In genomic region chr6:18509871-18510643, GRCh38 we compare ENCODE assay signal across 19 cellular contexts.
A peak's percentile ranks its signal among the peaks of the same experiment; 100 is the strongest.
DNase-seq lines count a peak whose midpoint lies in the region; ATAC-seq, FAIRE-seq and TF ChIP-seq lines count a peak whose summit lies in the region.
"Had no signal": no experiment of that assay in that cellular context is flagged by ENCODE, and none has a peak within 500 bp of the region (broad histone marks: within the 10 kb centered on the region; RNA-seq: fewer than 3 reads in every experiment).

No MANE protein-coding gene starts in this region.

- TF ChIP-seq EP300 in H1 (IDR thresholded peaks at IDR 0.05; ENCODE audit: borderline replicate concordance in 1 of 2, low read depth in 2 of 2, low read length in 2 of 2): no peak

- no peak overlapping the region for H3K56ac ChIP-seq in H1 (replicated peaks; ENCODE audit: insufficient read length, low read depth, low read length)

- WGBS in H1 (ENCODE audit: extremely low coverage in 1 of 2, insufficient coverage in 1 of 2, insufficient read length in 1 of 2, insufficient replicate concordance in 2 of 2, low coverage in 1 of 2, low lambda C conversion rate in 2 of 2, missing lambda C conversion rate in 1 of 2), 2 experiments: 96% methylated on average over 3 of the region's 3 CpGs; no CpG with 5 or more reads in 1 of the 2 experiments
- 92% methylated on average over 3 of the region's 3 CpGs for WGBS in smooth muscle cell (ENCODE audit: low lambda C conversion rate)

- H3K9ac ChIP-seq in H1 (replicated peaks in 1 of 4; ENCODE audit: extremely low read depth in 1 of 4, low read depth in 3 of 4, low read length in 3 of 4): no peak overlapping the region
- H3K9ac ChIP-seq in smooth muscle cell (ENCODE audit: low read depth): no peak overlapping the region

- DNase-seq in activated naive CD8-positive, alpha-beta T cell treated with anti-CD3 and anti-CD28 coated beads, Interleukin-2, amount 50 U/mL, for 24 hours: peak; percentile 32
- DNase-seq in activated naive CD8-positive, alpha-beta T cell treated with anti-CD3 and anti-CD28 coated beads for 36 hours: no peak
- peak; percentile 51 for DNase-seq in M059J (ENCODE audit: low read depth)
- no peak for DNase-seq in H1 (ENCODE audit: low read depth in 1 of 2, low spot score in 2 of 2)
- no peak for DNase-seq in H7
- DNase-seq in NCI-H187 treated with DMSO at 0.1 percent for 48 hours (lab: John Stamatoyannopoulos, UW): no peak
- DNase-seq in smooth muscle cell (lab: John Stamatoyannopoulos, UW; ENCODE audit: unreplicated experiment): no peak
- DNase-seq: activated CD8-positive, alpha-beta memory T cell treated with anti-CD3 and anti-CD28 coated beads for 24 hours; brain microvascular endothelial cell; HCEC 1CT; NCI-H1105; NCI-H526; nephron progenitor cell; small intestine; T-cell had no signal

- no peaks in the 10 kb centered on the region for H4K20me1 ChIP-seq in H1 (replicated peaks in 1 of 2; ENCODE audit: control insufficient read depth in 1 of 2, insufficient read depth in 2 of 2, low read length in 2 of 2)
- H4K20me1 ChIP-seq in smooth muscle cell (ENCODE audit: low read depth): no peaks in the 10 kb centered on the region

- no peak overlapping the region for H3K23ac ChIP-seq in H1 (ENCODE audit: insufficient read length)

- H3K79me2 ChIP-seq in H1 (ENCODE audit: control insufficient read depth in 1 of 2, insufficient read depth in 2 of 2, low read length in 2 of 2): no peaks in the 10 kb centered on the region
- no peaks in the 10 kb centered on the region for H3K79me2 ChIP-seq in smooth muscle cell (ENCODE audit: low read depth)

- H3K4me3 ChIP-seq in H1 (ENCODE audit: extremely low read depth in 1 of 4, insufficient read depth in 2 of 4, low read depth in 3 of 4, low read length in 4 of 4) (no peak overlapping the region), H7 (ENCODE audit: insufficient read depth, low read depth, low read length) (no peak overlapping the region), smooth muscle cell (no peak overlapping the region)
- H3K4me3 ChIP-seq: gastroesophageal sphincter, prostate gland had no signal

- no peaks in the 10 kb centered on the region for H3K4me1 ChIP-seq in H1 (replicated peaks in 1 of 4; ENCODE audit: control insufficient read depth in 3 of 4, insufficient read depth in 4 of 4, low read length in 3 of 4)
- peaks cover 8% of the 10 kb centered on the region for H3K4me1 ChIP-seq in smooth muscle cell (ENCODE audit: low read depth)
- H3K4me1 ChIP-seq: gastroesophageal sphincter, prostate gland had no signal

- H3K27me3 ChIP-seq in H1 (replicated peaks in 1 of 4; ENCODE audit: control insufficient read depth in 3 of 4, extremely low read depth in 1 of 4, insufficient read depth in 3 of 4, low read length in 3 of 4): no peaks in the 10 kb centered on the region
- no peaks in the 10 kb centered on the region for H3K27me3 ChIP-seq in H7 (ENCODE audit: control insufficient read depth, insufficient read depth, low read length)
- H3K27me3 ChIP-seq in smooth muscle cell (ENCODE audit: low read depth): no peaks in the 10 kb centered on the region
- H3K27me3 ChIP-seq: brain microvascular endothelial cell, gastroesophageal sphincter had no signal

- CTCF ChIA-PET in H1 (lab: Charles Lee; ENCODE audit: partially characterized antibody): interaction anchor here (0.7 to 15.6 kb wide), 3 partner anchors 16 to 183 kb away, joined by 3 to 268 read pairs (median 3); no protein-coding TSS in a partner anchor

- no peaks in the 10 kb centered on the region for H3K36me3 Mint-ChIP-seq in activated naive CD8-positive, alpha-beta T cell treated with anti-CD3 and anti-CD28 coated beads, Interleukin-2, amount 50 U/mL, for 24 hours (ENCODE audit: low read depth)
- H3K36me3 Mint-ChIP-seq in activated naive CD8-positive, alpha-beta T cell treated with anti-CD3 and anti-CD28 coated beads for 36 hours: no peaks in the 10 kb centered on the region
- H3K36me3 Mint-ChIP-seq in stimulated activated naive CD8-positive, alpha-beta T cell treated with anti-CD3 and anti-CD28 coated beads, Interleukin-15, Interleukin-2, amounts not matched to agents 100 ng/mL and 50 ng/mL, for 24 hours (ENCODE audit: low read depth): no peaks in the 10 kb centered on the region
- H3K36me3 Mint-ChIP-seq: T-cell had no signal

- peaks cover 5% of the 10 kb centered on the region for H3F3A ChIP-seq in smooth muscle cell (ENCODE audit: low read depth)

- H3K36me3 ChIP-seq in H1 (ENCODE audit: control insufficient read depth in 2 of 4, insufficient read depth in 4 of 4, low read length in 3 of 4) (no peaks in the 10 kb centered on the region), H7 (replicated peaks; ENCODE audit: control insufficient read depth, insufficient read depth, low read length) (no peaks in the 10 kb centered on the region), smooth muscle cell (ENCODE audit: low read depth) (no peaks in the 10 kb centered on the region)
- H3K36me3 ChIP-seq: brain microvascular endothelial cell, gastroesophageal sphincter, prostate gland had no signal

- no peak overlapping the region for H2BK120ac ChIP-seq in H1 (replicated peaks; ENCODE audit: low read depth, low read length)

- POLR2A ChIA-PET in H1 (lab: Charles Lee; ENCODE audit: partially characterized antibody): no interaction called here

- no peak for TF ChIP-seq RAD21 in H1 (IDR thresholded peaks at IDR 0.05 in 1 of 2, conservative IDR thresholded peaks at IDR 0.05 in 1 of 2; ENCODE audit: low read depth in 2 of 2, low read length in 2 of 2)

- H3K9me3 ChIP-seq in H1 (ENCODE audit: insufficient read depth in 2 of 2, low read depth in 1 of 2, low read length in 1 of 2) (no peaks in the 10 kb centered on the region), smooth muscle cell (replicated peaks; ENCODE audit: low read depth) (no peaks in the 10 kb centered on the region)
- H3K9me3 ChIP-seq: gastroesophageal sphincter, prostate gland had no signal

- H2BK12ac ChIP-seq in H1 (ENCODE audit: low read depth, low read length): no peak overlapping the region

- H3K4me1 Mint-ChIP-seq in activated naive CD8-positive, alpha-beta T cell treated with anti-CD3 and anti-CD28 coated beads, Interleukin-2, amount 50 U/mL, for 24 hours: peaks cover 39% of the 10 kb centered on the region
- H3K4me1 Mint-ChIP-seq in activated naive CD8-positive, alpha-beta T cell treated with anti-CD3 and anti-CD28 coated beads for 36 hours: peaks cover 13% of the 10 kb centered on the region
- peaks cover 49% of the 10 kb centered on the region for H3K4me1 Mint-ChIP-seq in stimulated activated naive CD8-positive, alpha-beta T cell treated with anti-CD3 and anti-CD28 coated beads, Interleukin-15, Interleukin-2, amounts not matched to agents 100 ng/mL and 50 ng/mL, for 24 hours (ENCODE audit: low read depth)
- H3K4me1 Mint-ChIP-seq: T-cell had no signal

- H2BK15ac ChIP-seq in H1 (ENCODE audit: low read length): no peak overlapping the region

- TF ChIP-seq POLR2A in H1 (IDR thresholded peaks at IDR 0.05; ENCODE audit: control extremely low read depth in 1 of 2, low read depth in 2 of 2, low read length in 2 of 2): no peak

- H3K14ac ChIP-seq in H1 (ENCODE audit: insufficient read length): no peak overlapping the region

- 0 out of 2 replicates have a peak overlapping the region, but pooled peaks have one; percentile 11 for H2AFZ ChIP-seq in H1 (ENCODE audit: low read length)
- H2AFZ ChIP-seq in smooth muscle cell (ENCODE audit: low read depth): no peak overlapping the region

- no peaks in the 10 kb centered on the region for H3K9me3 Mint-ChIP-seq in activated naive CD8-positive, alpha-beta T cell treated with anti-CD3 and anti-CD28 coated beads, Interleukin-2, amount 50 U/mL, for 24 hours
- H3K9me3 Mint-ChIP-seq in activated naive CD8-positive, alpha-beta T cell treated with anti-CD3 and anti-CD28 coated beads for 36 hours: no peaks in the 10 kb centered on the region
- no peaks in the 10 kb centered on the region for H3K9me3 Mint-ChIP-seq in stimulated activated naive CD8-positive, alpha-beta T cell treated with anti-CD3 and anti-CD28 coated beads, Interleukin-15, Interleukin-2, amounts not matched to agents 100 ng/mL and 50 ng/mL, for 24 hours
- H3K9me3 Mint-ChIP-seq: dendritic cell treated with granulocyte-macrophage colony-stimulating factor and Interleukin-4, amounts not matched to agents 40 ng/mL and 50 ng/mL, for 4 days; nephron progenitor cell; T-cell had no signal

- H4K5ac ChIP-seq in H1 (ENCODE audit: insufficient read length, low read depth, low read length): no peak overlapping the region

- peaks cover 9% of the 10 kb centered on the region for H3K27me3 Mint-ChIP-seq in activated naive CD8-positive, alpha-beta T cell treated with anti-CD3 and anti-CD28 coated beads, Interleukin-2, amount 50 U/mL, for 24 hours
- H3K27me3 Mint-ChIP-seq in activated naive CD8-positive, alpha-beta T cell treated with anti-CD3 and anti-CD28 coated beads for 36 hours: peaks cover 7% of the 10 kb centered on the region
- H3K27me3 Mint-ChIP-seq in stimulated activated naive CD8-positive, alpha-beta T cell treated with anti-CD3 and anti-CD28 coated beads, Interleukin-15, Interleukin-2, amounts not matched to agents 100 ng/mL and 50 ng/mL, for 24 hours: peaks cover 11% of the 10 kb centered on the region
- H3K27me3 Mint-ChIP-seq: dendritic cell treated with granulocyte-macrophage colony-stimulating factor and Interleukin-4, amounts not matched to agents 40 ng/mL and 50 ng/mL, for 4 days had no signal

- H2BK20ac ChIP-seq in H1 (ENCODE audit: low read length): no peak overlapping the region

- H3K23me2 ChIP-seq in H1 (ENCODE audit: low read depth, low read length): no peaks in the 10 kb centered on the region

- no peak overlapping the region for H2AK5ac ChIP-seq in H1 (ENCODE audit: low read depth, low read length)

- H3K4me3 Mint-ChIP-seq in activated naive CD8-positive, alpha-beta T cell treated with anti-CD3 and anti-CD28 coated beads, Interleukin-2, amount 50 U/mL, for 24 hours: no peak overlapping the region
- no peak overlapping the region for H3K4me3 Mint-ChIP-seq in activated naive CD8-positive, alpha-beta T cell treated with anti-CD3 and anti-CD28 coated beads for 36 hours
- peak overlapping the region; percentile 14 for H3K4me3 Mint-ChIP-seq in stimulated activated naive CD8-positive, alpha-beta T cell treated with anti-CD3 and anti-CD28 coated beads, Interleukin-15, Interleukin-2, amounts not matched to agents 100 ng/mL and 50 ng/mL, for 24 hours
- H3K4me3 Mint-ChIP-seq: dendritic cell treated with granulocyte-macrophage colony-stimulating factor and Interleukin-4, amounts not matched to agents 40 ng/mL and 50 ng/mL, for 4 days; nephron progenitor cell; T-cell had no signal

- H3K18ac ChIP-seq in H1 (ENCODE audit: extremely low read depth, low read length): no peak overlapping the region

- no peak overlapping the region for H4K91ac ChIP-seq in H1 (replicated peaks; ENCODE audit: insufficient read length, low read length)

- no peak overlapping the region for H2BK5ac ChIP-seq in H1 (ENCODE audit: low read depth, low read length)

- H3K27ac ChIP-seq in H1 (ENCODE audit: low read depth, low read length) (no peak overlapping the region), smooth muscle cell (ENCODE audit: low read depth) (no peak overlapping the region)
- H3K27ac ChIP-seq: brain microvascular endothelial cell, gastroesophageal sphincter, prostate gland had no signal

- ATAC-seq in activated naive CD8-positive, alpha-beta T cell treated with anti-CD3 and anti-CD28 coated beads, Interleukin-2, amount 50 U/mL, for 24 hours: peak; percentile 49
- ATAC-seq: gastroesophageal sphincter, T-cell had no signal

- H3K4ac ChIP-seq in H1 (replicated peaks; ENCODE audit: insufficient read length, low read depth, low read length): no peak overlapping the region

- no peak overlapping the region for H4K8ac ChIP-seq in H1 (ENCODE audit: extremely low read depth, insufficient read depth, low read length)

- peak overlapping the region; percentile 55 for H3K27ac Mint-ChIP-seq in activated naive CD8-positive, alpha-beta T cell treated with anti-CD3 and anti-CD28 coated beads, Interleukin-2, amount 50 U/mL, for 24 hours
- no peak overlapping the region for H3K27ac Mint-ChIP-seq in activated naive CD8-positive, alpha-beta T cell treated with anti-CD3 and anti-CD28 coated beads for 36 hours
- H3K27ac Mint-ChIP-seq in stimulated activated naive CD8-positive, alpha-beta T cell treated with anti-CD3 and anti-CD28 coated beads, Interleukin-15, Interleukin-2, amounts not matched to agents 100 ng/mL and 50 ng/mL, for 24 hours: peak overlapping the region; percentile 64
- H3K27ac Mint-ChIP-seq: dendritic cell treated with granulocyte-macrophage colony-stimulating factor and Interleukin-4, amounts not matched to agents 40 ng/mL and 50 ng/mL, for 4 days; nephron progenitor cell; T-cell had no signal

- TF ChIP-seq CTCF in H1 (IDR thresholded peaks at IDR 0.05; ENCODE audit: control extremely low read depth in 1 of 3, insufficient read depth in 1 of 3, low read depth in 1 of 3, low read length in 3 of 3) (no peak), smooth muscle cell (IDR thresholded peaks at IDR 0.05; ENCODE audit: borderline replicate concordance, insufficient read depth, poor library complexity, severe bottlenecking) (no peak)

- no peaks in the 10 kb centered on the region for H3K79me1 ChIP-seq in H1 (ENCODE audit: low read depth, low read length)

- FAIRE-seq in H1 (lab: Jason Lieb, UNC): no peak
- FAIRE-seq: small intestine had no signal

- no peak overlapping the region for H3K4me2 ChIP-seq in H1 (ENCODE audit: insufficient read depth in 1 of 2, low read depth in 2 of 2, low read length in 2 of 2)
- H3K4me2 ChIP-seq in smooth muscle cell: no peak overlapping the region

Comparison
In these comparisons a context has a peak if more than half of its experiments do, and no peak if none do; other contexts are left out.
1. DNase-seq: peak in activated naive CD8-positive, alpha-beta T cell treated with anti-CD3 and anti-CD28 coated beads, Interleukin-2, amount 50 U/mL, for 24 hours (single experiment) and M059J (single experiment); none in activated naive CD8-positive, alpha-beta T cell treated with anti-CD3 and anti-CD28 coated beads for 36 hours (single experiment), H1 (0 of 2), H7 (single experiment), NCI-H187 treated with DMSO at 0.1 percent for 48 hours (single experiment) and smooth muscle cell (single experiment).